23 cellular contexts compared by ENCODE assay signal in genomic region chr2:72166281-72166680, GRCh38. TPM values are rescaled to one million over a fixed set of nuclear protein-coding genes. Genes with fewer than 3 reads are reported as not detected.
"Had no signal": no experiment of that assay in that cellular context is flagged by ENCODE, and none has a peak within 500 bp of the region (broad histone marks: within the 10 kb centered on the region; RNA-seq: fewer than 3 reads in every experiment).

No MANE protein-coding gene starts in this region.

- H3K4me3 Mint-ChIP-seq: activated CD8-positive, alpha-beta T cell treated with anti-CD3 and anti-CD28 coated beads for 36 hours; activated naive CD8-positive, alpha-beta T cell treated with anti-CD3 and anti-CD28 coated beads, Interleukin-2, amount 10 ng/mL, durations not matched to agents 7 days and 5 days; activated T-cell treated with anti-CD3 and anti-CD28 coated beads, Interleukin-2, amount 50 U/mL, for 72 hours; central memory CD8-positive, alpha-beta T cell; T-helper 1 cell treated with Interleukin-12 subunit alpha and Interleukin-12 subunit beta and Interleukin-4 antibody, amounts not matched to agents 30 μg/mL and 1 μg/mL, for 36 hours had no signal

- DNase-seq: activated CD4-positive, alpha-beta T cell treated with anti-CD3 and anti-CD28 coated beads for 4 hours; activated CD8-positive, alpha-beta memory T cell treated with anti-CD3 and anti-CD28 coated beads, Interleukin-2, amount 50 U/mL, for 4 hours; activated CD8-positive, alpha-beta T cell treated with anti-CD3 and anti-CD28 coated beads for 36 hours; activated naive CD4-positive, alpha-beta T cell treated with anti-CD3 and anti-CD28 coated beads, Interleukin-2, amount 50 U/mL, for 16 hours; activated naive CD8-positive, alpha-beta T cell treated with anti-CD3 and anti-CD28 coated beads, Interleukin-2, amount 10 ng/mL, durations not matched to agents 7 days and 5 days; activated T-cell treated with anti-CD3 and anti-CD28 coated beads, Interleukin-2, amount 50 U/mL, for 72 hours; adrenal gland; anterior cingulate cortex; MM.1S; NCI-H1105 treated with DMSO at 0.1 percent for 48 hours; NCI-H1436 treated with DMSO at 0.1 percent for 48 hours; NCI-H187 treated with DMSO at 0.1 percent for 48 hours; NCI-H2081 treated with DMSO at 0.1 percent for 48 hours; NCI-H526; NCI-H82; NK-92 treated with Interleukin-12 subunit alpha and Interleukin-12 subunit beta, amount 100 ng/mL, for 24 hours; OCI-M1; Peyer's patch; SHP77 had no signal

- H3K9me3 Mint-ChIP-seq: activated CD8-positive, alpha-beta T cell treated with anti-CD3 and anti-CD28 coated beads for 36 hours; activated naive CD8-positive, alpha-beta T cell treated with anti-CD3 and anti-CD28 coated beads, Interleukin-2, amount 10 ng/mL, durations not matched to agents 7 days and 5 days; activated T-cell treated with anti-CD3 and anti-CD28 coated beads, Interleukin-2, amount 50 U/mL, for 72 hours; activated T-helper 2 cell treated with anti-CD3 and anti-CD28 coated beads, Interferon-gamma antibody, Interleukin-2, Interleukin-4, amounts not matched to agents 10 μg/mL and 5 μg/mL and 100 μg/mL, durations not matched to agents 14 hours and 24 hours and 36 hours; central memory CD8-positive, alpha-beta T cell; T-helper 1 cell treated with Interleukin-12 subunit alpha and Interleukin-12 subunit beta and Interleukin-4 antibody, amounts not matched to agents 30 μg/mL and 1 μg/mL, for 36 hours had no signal

- H3K9me3 ChIP-seq: adrenal gland, Peyer's patch had no signal

- H3K27ac Mint-ChIP-seq: activated CD8-positive, alpha-beta T cell treated with anti-CD3 and anti-CD28 coated beads for 36 hours; activated naive CD8-positive, alpha-beta T cell treated with anti-CD3 and anti-CD28 coated beads, Interleukin-2, amount 10 ng/mL, durations not matched to agents 7 days and 5 days; activated T-cell treated with anti-CD3 and anti-CD28 coated beads, Interleukin-2, amount 50 U/mL, for 72 hours; activated T-helper 2 cell treated with anti-CD3 and anti-CD28 coated beads, Interferon-gamma antibody, Interleukin-2, Interleukin-4, amounts not matched to agents 10 μg/mL and 5 μg/mL and 100 μg/mL, durations not matched to agents 14 hours and 24 hours and 36 hours; T-helper 1 cell treated with Interleukin-12 subunit alpha and Interleukin-12 subunit beta and Interleukin-4 antibody, amounts not matched to agents 30 μg/mL and 1 μg/mL, for 36 hours had no signal

- H3K36me3 ChIP-seq: adrenal gland, Peyer's patch had no signal

- H3K36me3 Mint-ChIP-seq: activated naive CD8-positive, alpha-beta T cell treated with anti-CD3 and anti-CD28 coated beads, Interleukin-2, amount 10 ng/mL, durations not matched to agents 7 days and 5 days had no signal

- H3K27ac ChIP-seq: adrenal gland, Peyer's patch, RWPE1 had no signal

- H3K4me1 Mint-ChIP-seq: activated naive CD8-positive, alpha-beta T cell treated with anti-CD3 and anti-CD28 coated beads, Interleukin-2, amount 10 ng/mL, durations not matched to agents 7 days and 5 days; central memory CD8-positive, alpha-beta T cell had no signal

- H3K27me3 ChIP-seq: adrenal gland, Peyer's patch had no signal

- H3K4me1 ChIP-seq: adrenal gland, Peyer's patch had no signal

- H3K4me3 ChIP-seq: adrenal gland, Peyer's patch had no signal

RNA-seq across cellular contexts. Expression of gene CYP26B1, which starts 18.6 kb away (rescaled TPM):
- total RNA-seq: activated CD8-positive, alpha-beta T cell treated with anti-CD3 and anti-CD28 coated beads for 36 hours; activated naive CD8-positive, alpha-beta T cell treated with anti-CD3 and anti-CD28 coated beads, Interleukin-2, amount 10 ng/mL, durations not matched to agents 7 days and 5 days; activated T-cell treated with anti-CD3 and anti-CD28 coated beads, Interleukin-2, amount 50 U/mL, for 72 hours; activated T-helper 2 cell treated with anti-CD3 and anti-CD28 coated beads, Interferon-gamma antibody, Interleukin-2, Interleukin-4, amounts not matched to agents 10 μg/mL and 5 μg/mL and 100 μg/mL, durations not matched to agents 14 hours and 24 hours and 36 hours had no signal
